In the genomic region with DNA sequence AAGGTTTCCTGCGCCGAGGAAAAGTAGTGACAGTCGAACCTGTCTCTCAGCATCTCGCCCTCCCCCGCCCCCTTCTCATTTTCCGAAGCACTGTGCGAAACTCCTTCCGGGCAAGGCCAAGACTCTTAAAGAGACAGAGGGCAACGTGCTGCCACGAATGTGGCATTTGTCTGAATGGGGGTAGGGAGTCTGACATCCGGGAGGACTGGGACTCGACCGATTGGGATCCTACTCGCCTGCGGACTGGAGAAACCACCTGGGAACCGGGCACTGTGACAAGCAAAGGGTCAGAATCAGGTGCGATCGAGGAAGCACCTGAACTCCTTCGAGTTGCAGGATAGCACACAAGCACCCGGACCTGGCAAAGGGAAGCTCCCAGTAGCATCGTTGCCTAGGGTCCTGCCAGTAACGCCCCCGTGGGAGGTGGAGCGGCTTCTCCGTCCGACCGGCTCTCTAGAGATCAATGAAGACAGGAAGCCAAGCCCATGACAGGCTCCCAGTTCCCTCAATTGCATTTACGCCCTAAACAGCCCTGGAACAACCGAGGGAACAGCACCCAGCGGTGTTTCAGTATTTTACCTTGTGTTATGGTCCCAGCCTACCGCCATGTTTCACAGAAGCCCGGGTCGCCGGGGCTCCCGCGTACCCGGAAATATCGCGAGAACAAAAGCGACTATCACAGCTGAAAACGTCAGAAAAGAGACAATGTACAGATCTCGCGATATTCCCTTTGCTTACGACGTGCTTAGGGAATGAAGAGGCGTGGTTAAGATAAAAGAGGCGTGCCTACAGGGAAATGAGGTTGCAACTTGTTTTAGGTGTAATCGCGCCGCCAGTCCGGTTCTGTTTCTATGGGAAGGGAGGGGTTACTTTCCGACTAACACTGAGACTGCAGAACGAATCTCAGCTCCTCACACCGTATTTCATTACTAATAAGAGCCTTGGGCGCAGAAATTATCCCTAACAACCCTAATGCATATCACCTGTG, we compare ENCODE assay signal across 8 cellular contexts. TPM values are rescaled to one million over a fixed set of nuclear protein-coding genes. Genes with fewer than 3 reads are reported as not detected.
A peak's percentile ranks its signal among the peaks of the same experiment; 100 is the strongest.
DNase-seq lines count a peak whose midpoint lies in the region; ATAC-seq, FAIRE-seq and TF ChIP-seq lines count a peak whose summit lies in the region.

A gene with protein sequence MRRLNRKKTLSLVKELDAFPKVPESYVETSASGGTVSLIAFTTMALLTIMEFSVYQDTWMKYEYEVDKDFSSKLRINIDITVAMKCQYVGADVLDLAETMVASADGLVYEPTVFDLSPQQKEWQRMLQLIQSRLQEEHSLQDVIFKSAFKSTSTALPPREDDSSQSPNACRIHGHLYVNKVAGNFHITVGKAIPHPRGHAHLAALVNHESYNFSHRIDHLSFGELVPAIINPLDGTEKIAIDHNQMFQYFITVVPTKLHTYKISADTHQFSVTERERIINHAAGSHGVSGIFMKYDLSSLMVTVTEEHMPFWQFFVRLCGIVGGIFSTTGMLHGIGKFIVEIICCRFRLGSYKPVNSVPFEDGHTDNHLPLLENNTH (minus strand): TSS at position 637 of the 988 bp plus-strand sequence. CDS start 9,539 bp downstream, outside the sequence.

- peak within 1 kb of the TSS; percentile 90 for H2AFZ ChIP-seq in Loucy (ENCODE audit: low read length)

- no peaks in the 10 kb centered on the region for H3K36me3 Mint-ChIP-seq in natural killer cell

- DNase-seq in EL (peak; percentile 98), H54 (ENCODE audit: insufficient read length, low spot score) (peak; percentile 76), fibroblast of peridontal ligament (ENCODE audit: extremely low read depth) (peak; percentile 100), natural killer cell (peak; percentile 82)
- peak; percentile 76 for DNase-seq in activated T-helper 9 cell treated with anti-CD3 and anti-CD28 coated beads, Interleukin-2, amount 50 U/mL, for 16 hours (ENCODE audit: low read depth)
- peak; percentile 86 for DNase-seq in stimulated activated naive CD4-positive, alpha-beta T cell treated with Interleukin-2 at 50 U/mL for 16 hours (lab: John Stamatoyannopoulos, UW)

- peaks cover 36 to 39% of the 10 kb centered on the region in 2 donors for H3K4me1 Mint-ChIP-seq in natural killer cell

- H3K79me2 ChIP-seq in Loucy (ENCODE audit: insufficient read depth, low read length) = peaks cover 50% of the 10 kb centered on the region

- peak within 1 kb of the TSS; percentile 92 to 97 for H3K27ac Mint-ChIP-seq in natural killer cell

- H3K9me2 ChIP-seq in Loucy (replicated peaks; ENCODE audit: low read depth, low read length) = no peaks in the 10 kb centered on the region

- ATAC-seq in natural killer cell = peak; percentile 95 to 97 (median 95)

- peak within 1 kb of the TSS; percentile 92 for H3K4me2 ChIP-seq in Loucy (ENCODE audit: low read depth, low read length, poor library complexity, severe bottlenecking)

- no peaks in the 10 kb centered on the region for H3F3A ChIP-seq in Loucy (ENCODE audit: low read depth)

- TF ChIP-seq CTCF in Loucy (conservative IDR thresholded peaks at IDR 0.05; ENCODE audit: low read length) (no peak), natural killer cell (IDR thresholded peaks at IDR 0.05) (no peak)

- H3K36me3 ChIP-seq in Loucy (ENCODE audit: insufficient read depth, low read length) = no peaks in the 10 kb centered on the region

- peaks cover 32% of the 10 kb centered on the region for H3K4me1 ChIP-seq in Loucy (ENCODE audit: insufficient read depth, low read length, poor library complexity, severe bottlenecking)

- H3K27me3 ChIP-seq in Loucy (ENCODE audit: insufficient read depth, low read length, poor library complexity, severe bottlenecking) = peaks cover 8% of the 10 kb centered on the region

- H3K9ac ChIP-seq in Loucy (ENCODE audit: low read depth, low read length, poor library complexity, severe bottlenecking) = peak within 1 kb of the TSS; percentile 94

- H3K4me3 Mint-ChIP-seq in natural killer cell = peak within 1 kb of the TSS; percentile 91

- H3K9me3 Mint-ChIP-seq in natural killer cell = no peaks in the 10 kb centered on the region

- TF ChIP-seq POLR2A in H54 (IDR thresholded peaks at IDR 0.05; ENCODE audit: low read depth, low read length) = 0 out of 2 replicates have a peak, but pooled peaks have one; percentile 19
- peak; percentile 70 for TF ChIP-seq POLR2A in Raji (IDR thresholded peaks at IDR 0.05; ENCODE audit: insufficient read depth, low read depth, low read length)

- H3K4me3 ChIP-seq in Loucy (ENCODE audit: low read length, poor library complexity, severe bottlenecking) = peak within 1 kb of the TSS; percentile 87

- intact Hi-C loops in natural killer cell (cut with micrococcal nuclease) = loop anchor here (1.0 to 2.0 kb wide), 2 partner anchors 1314 to 1374 kb away; partner anchors contain the start of genes CAPRIN2 and IPO8

- H3K27me3 Mint-ChIP-seq in natural killer cell (ENCODE audit: low read depth in 2 of 2) = peaks cover 3 to 20% of the 10 kb centered on the region in 2 donors

- FAIRE-seq in H54 (lab: Jason Lieb, UNC) = peak; percentile 99

- H3K9me3 ChIP-seq in Loucy (ENCODE audit: insufficient read depth, low read depth, low read length) = no peaks in the 10 kb centered on the region

- peaks cover 41% of the 10 kb centered on the region for H4K20me1 ChIP-seq in Loucy (ENCODE audit: insufficient read depth, low read length, poor library complexity, severe bottlenecking)

RNA-seq across cellular contexts. Expression of the gene that starts here (rescaled TPM):
- 10 to 100 TPM; 28.7 to 46.9 (median 37.2) TPM for total RNA-seq in natural killer cell

Comparison
In these comparisons a context has a peak if more than half of its experiments do, and no peak if none do; other contexts are left out.
1. Peak in every context shown above with its lines: DNase-seq, ATAC-seq and H3K4me3 ChIP-seq.